In genomic region chr2:9558948-9559381, GRCh38 we compare ENCODE assay signal across 10 cellular contexts. TPM values are rescaled to one million over a fixed set of nuclear protein-coding genes. Genes with fewer than 3 reads are reported as not detected.
DNase-seq lines count a peak whose midpoint lies in the region; ATAC-seq, FAIRE-seq and TF ChIP-seq lines count a peak whose summit lies in the region.
"Had no signal": no experiment of that assay in that cellular context is flagged by ENCODE, and none has a peak within 500 bp of the region (broad histone marks: within the 10 kb centered on the region; RNA-seq: fewer than 3 reads in every experiment).

No MANE protein-coding gene starts in this region.

- H3K4me1 ChIP-seq in cardiac muscle cell (ENCODE audit: low read depth) = peaks cover 10% of the 10 kb centered on the region
- H3K4me1 ChIP-seq in keratinocyte (ENCODE audit: control insufficient read depth, extremely low read depth, insufficient read depth, low read length) = peaks cover 19% of the 10 kb centered on the region
- peaks cover 11% of the 10 kb centered on the region for H3K4me1 ChIP-seq in upper lobe of right lung

- no peak overlapping the region for H3K9ac ChIP-seq in keratinocyte (ENCODE audit: control insufficient read depth, extremely low read depth, insufficient read depth, low read length)

- peak overlapping the region; percentile 43 for H3K27ac ChIP-seq in cardiac muscle cell
- peak overlapping the region; percentile 50 for H3K27ac ChIP-seq in keratinocyte (ENCODE audit: control insufficient read depth, insufficient read depth, low read length)
- peak overlapping the region; percentile 6 for H3K27ac ChIP-seq in upper lobe of right lung

- H3K9me3 ChIP-seq in cardiac muscle cell (ENCODE audit: low read depth) (no peaks in the 10 kb centered on the region), keratinocyte (ENCODE audit: control insufficient read depth, low read depth, low read length) (no peaks in the 10 kb centered on the region), upper lobe of right lung (no peaks in the 10 kb centered on the region)

- no peak for TF ChIP-seq CTCF in cardiac muscle cell (IDR thresholded peaks at IDR 0.05; ENCODE audit: low read depth, low read length)
- no peak for TF ChIP-seq CTCF in keratinocyte (optimal IDR thresholded peaks at IDR 0.05 in 1 of 3, IDR thresholded peaks at IDR 0.05 in 1 of 3, conservative IDR thresholded peaks at IDR 0.05 in 1 of 3; ENCODE audit: extremely low read depth in 1 of 3, insufficient read depth in 2 of 3, low read length in 3 of 3)
- TF ChIP-seq CTCF in upper lobe of right lung (IDR thresholded peaks at IDR 0.05) = no peak

- peak overlapping the region; percentile 54 for H2AFZ ChIP-seq in keratinocyte (ENCODE audit: control insufficient read depth, low read length)

- DNase-seq in cardiac muscle cell (ENCODE audit: low read depth in 1 of 2, low spot score in 1 of 2) (peak in 1 of 2 donors; percentile 85), cardiac septum (ENCODE audit: low spot score) (no peak), amniotic epithelial cell (ENCODE audit: low read depth) (peak; percentile 78), keratinocyte (ENCODE audit: low read depth, low spot score) (peak; percentile 87), upper lobe of right lung (no peak), inferior parietal cortex (ENCODE audit: extremely low spot score) (no peak), globus pallidus (ENCODE audit: low spot score) (no peak), SHP77 treated with DMSO at 0.1 percent for 48 hours (lab: John Stamatoyannopoulos, UW) (no peak)
- DNase-seq: activated naive CD4-positive, alpha-beta T cell; NCI-H146 had no signal

- H4K20me1 ChIP-seq in keratinocyte (ENCODE audit: control insufficient read depth, extremely low read depth, insufficient read depth, low read length) = no peaks in the 10 kb centered on the region

- peak; percentile 79 for FAIRE-seq in keratinocyte (lab: Jason Lieb, UNC)

- H3K4me3 ChIP-seq in cardiac muscle cell (no peak overlapping the region), keratinocyte (ENCODE audit: control insufficient read depth in 2 of 3, extremely low read depth in 1 of 3, insufficient read depth in 2 of 3, low read depth in 1 of 3, low read length in 3 of 3) (no peak overlapping the region), upper lobe of right lung (no peak overlapping the region)

- peak; percentile 5 for ATAC-seq in upper lobe of right lung

- no peaks in the 10 kb centered on the region for H3K9me1 ChIP-seq in keratinocyte (ENCODE audit: control insufficient read depth, extremely low read depth, insufficient read depth, low read length)

- intact Hi-C loops in cardiac septum (cut with DNase I) = loop anchor here (5.0 kb wide), 5 partner anchors 48 to 483 kb away; partner anchors contain the start of genes IAH1 and KLF11
- intact Hi-C loops in upper lobe of right lung (cut with DNase I) = no loop called here

- H3K36me3 ChIP-seq in cardiac muscle cell = no peaks in the 10 kb centered on the region
- H3K36me3 ChIP-seq in keratinocyte (ENCODE audit: control insufficient read depth in 2 of 2, extremely low read depth in 1 of 2, insufficient read depth in 2 of 2, low read length in 2 of 2) = no peaks in the 10 kb centered on the region
- H3K36me3 ChIP-seq in upper lobe of right lung = no peaks in the 10 kb centered on the region

- H3K79me2 ChIP-seq in keratinocyte (ENCODE audit: control insufficient read depth, insufficient read depth, low read length) = peaks cover 26% of the 10 kb centered on the region

- no peaks in the 10 kb centered on the region for H3K27me3 ChIP-seq in cardiac muscle cell
- no peaks in the 10 kb centered on the region for H3K27me3 ChIP-seq in keratinocyte (ENCODE audit: control insufficient read depth, extremely low read depth, insufficient read depth, low read length)
- no peaks in the 10 kb centered on the region for H3K27me3 ChIP-seq in upper lobe of right lung

- H3K4me2 ChIP-seq in keratinocyte (ENCODE audit: control insufficient read depth, extremely low read depth, insufficient read depth, low read depth, low read length) = peak overlapping the region; percentile 44

- dilution Hi-C loops in keratinocyte (cut with MboI; ENCODE audit: extremely low pct_ligation_motif_present, low sequenced_read_pairs) = no loop called here

RNA-seq across cellular contexts. Expression of gene ADAM17, which starts 3.3 kb away (rescaled TPM):
- total RNA-seq in cardiac muscle cell (29.3 and 32.0 TPM in 2 replicates), cardiac septum (18.9 TPM), upper lobe of right lung (57.7 TPM)
- polyA plus RNA-seq in cardiac muscle cell (23.9 and 38.0 TPM in 2 replicates), keratinocyte (12.4 to 14.3 TPM (median 13.3 TPM) in 3 replicates)
- polyA plus RNA-seq in keratinocyte (2011; ENCODE audit: low read depth) = 23.9 TPM
- 4.3 and 6.7 TPM in 2 replicates for polyA plus RNA-seq in keratinocyte (2011; cell fraction: cytosol; rRNA removed)
- 22.9 and 26.8 TPM in 2 replicates for polyA plus RNA-seq in keratinocyte (2011; cell fraction: nucleus; rRNA removed)
- 20.0 and 27.2 TPM in 2 replicates for polyA plus RNA-seq in keratinocyte (2012; ENCODE audit: low replicate concordance)
- 11.4 to 25.7 TPM (median 19.8 TPM) in 3 replicates for polyA minus RNA-seq in keratinocyte
- polyA minus RNA-seq in keratinocyte (2011; cell fraction: cytosol; rRNA and poly(A)+ RNA removed) = 7.7 TPM
- 27.6 and 45.6 TPM in 2 replicates for polyA minus RNA-seq in keratinocyte (2011; cell fraction: nucleus; rRNA and poly(A)+ RNA removed)

Comparison
In these comparisons a context has a peak if more than half of its experiments do, and no peak if none do; other contexts are left out.
1. DNase-seq: peak in amniotic epithelial cell (single experiment) and keratinocyte (single experiment); none in cardiac septum (single experiment), upper lobe of right lung (single experiment), inferior parietal cortex (single experiment), globus pallidus (single experiment) and SHP77 treated with DMSO at 0.1 percent for 48 hours (single experiment).
2. Peak in every context shown above with its lines, with median percentiles within 50 percentile points of each other: H3K27ac ChIP-seq.